Comparison of ENCODE assay signal across 1 cellular context in genomic region chr1:31413405-31414005, GRCh38.
TF ChIP-seq lines count a peak whose summit lies in the region.

No MANE protein-coding gene starts in this region.

TF ChIP-seq in K562, 482 proteins besides CTCF, POLR2A, EP300 and RAD21 (continued from another document):
- TF ChIP-seq KDM2B (CRISPR knock-in tag; IDR thresholded peaks at IDR 0.05) (peak; percentile 11; the same call in 1 of the 2 replicates), ZNF354B (CRISPR knock-in tag; IDR thresholded peaks at IDR 0.05) (no peak), KDM5B (IDR thresholded peaks at IDR 0.05; ENCODE audit: insufficient replicate concordance, low read depth, low read length) (no peak), GABPA (tag; conservative IDR thresholded peaks at IDR 0.05; ENCODE audit: low read depth) (peak; percentile 34; the same call in 1 of the 2 replicates), TRIM24 (IDR thresholded peaks at IDR 0.05) (0 out of 4 replicates have a peak, but pooled peaks of 1 of the 2 experiments have one; percentile 29), MYNN (IDR thresholded peaks at IDR 0.05) (no peak), MYNN (CRISPR knock-in tag; IDR thresholded peaks at IDR 0.05) (no peak), HNRNPL (IDR thresholded peaks at IDR 0.05; ENCODE audit: low read depth, low read length) (peak; percentile 69), ZNF57 (CRISPR knock-in tag; IDR thresholded peaks at IDR 0.05) (0 out of 2 replicates have a peak, but pooled peaks have one; percentile 16), ZNF76 (CRISPR knock-in tag; IDR thresholded peaks at IDR 0.05; ENCODE audit: borderline replicate concordance) (no peak)
